14 cellular contexts compared by ENCODE assay signal in genomic region chr17:7555320-7555948, GRCh38. TPM values are rescaled to one million over a fixed set of nuclear protein-coding genes. Genes with fewer than 3 reads are reported as not detected.
A peak's percentile ranks its signal among the peaks of the same experiment; 100 is the strongest.
DNase-seq lines count a peak whose midpoint lies in the region; ATAC-seq, FAIRE-seq and TF ChIP-seq lines count a peak whose summit lies in the region.
"Had no signal": no experiment of that assay in that cellular context is flagged by ENCODE, and none has a peak within 500 bp of the region (broad histone marks: within the 10 kb centered on the region; RNA-seq: fewer than 3 reads in every experiment).

No MANE protein-coding gene starts in this region.

- no peaks in the 10 kb centered on the region for H3K9me3 Mint-ChIP-seq in activated naive CD8-positive, alpha-beta T cell treated with anti-CD3 and anti-CD28 coated beads, Interleukin-2, amount 10 ng/mL, durations not matched to agents 7 days and 5 days
- no peaks in the 10 kb centered on the region for H3K9me3 Mint-ChIP-seq in memory B cell

- no peak for ATAC-seq in activated naive CD8-positive, alpha-beta T cell treated with anti-CD3 and anti-CD28 coated beads, Interleukin-2, amount 10 ng/mL, durations not matched to agents 7 days and 5 days (ENCODE audit: low read depth)
- no peak for ATAC-seq in memory B cell (ENCODE audit: low read depth)
- no peak for ATAC-seq in upper lobe of right lung

- H3K4me3 ChIP-seq in AG10803 (ENCODE audit: low read length) (no peak overlapping the region), upper lobe of right lung (no peak overlapping the region), small intestine (ENCODE audit: low read depth in 1 of 2, low read length in 2 of 2) (no peak overlapping the region)

- H3K27me3 ChIP-seq in upper lobe of right lung: no peaks in the 10 kb centered on the region
- no peaks in the 10 kb centered on the region for H3K27me3 ChIP-seq in small intestine (ENCODE audit: control insufficient read depth in 2 of 2, insufficient read depth in 2 of 2, low read length in 2 of 2)

- no peak overlapping the region for H3K27ac ChIP-seq in upper lobe of right lung
- H3K27ac ChIP-seq in small intestine (ENCODE audit: low read depth in 1 of 2, low read length in 1 of 2): no peak overlapping the region

- WGBS in small intestine, 3 donors: 73 to 87% (median 87%) methylated on average over 10 of the region's 10 CpGs

- FAIRE-seq in small intestine (lab: Jason Lieb, UNC): no peak

- POLR2A ChIA-PET in activated naive CD8-positive, alpha-beta T cell treated with anti-CD3 and anti-CD28 coated beads, Interleukin-2, amount 10 ng/mL, durations not matched to agents 7 days and 5 days (lab: Charles Lee): interaction anchor here (0.6 kb wide), 1 partner anchor 313 kb away, joined by 7 read pairs; the partner anchor contains the start of gene GABARAP

- TF ChIP-seq CTCF in AG10803 (conservative IDR thresholded peaks at IDR 0.05; ENCODE audit: low read length) (peak; percentile 19; the same call in 1 of the 2 replicates), GM12872 (IDR thresholded peaks at IDR 0.05; ENCODE audit: insufficient read depth, low read depth, low read length) (0 out of 3 replicates have a peak, but pooled peaks have one; percentile 21), upper lobe of right lung (IDR thresholded peaks at IDR 0.05) (no peak)

- H3K27me3 Mint-ChIP-seq in activated naive CD8-positive, alpha-beta T cell treated with anti-CD3 and anti-CD28 coated beads, Interleukin-2, amount 10 ng/mL, durations not matched to agents 7 days and 5 days: no peaks in the 10 kb centered on the region
- no peaks in the 10 kb centered on the region for H3K27me3 Mint-ChIP-seq in memory B cell

- H3K4me1 ChIP-seq in upper lobe of right lung (peaks cover 49% of the 10 kb centered on the region), small intestine (ENCODE audit: control insufficient read depth in 2 of 2, insufficient read depth in 1 of 2, low read depth in 1 of 2, low read length in 1 of 2) (peaks cover 2 to 7% of the 10 kb centered on the region in 2 donors)

- DNase-seq in AG10803 (ENCODE audit: low read depth): no peak
- no peak for DNase-seq in activated naive CD8-positive, alpha-beta T cell treated with anti-CD3 and anti-CD28 coated beads, Interleukin-2, amount 10 ng/mL, durations not matched to agents 7 days and 5 days
- DNase-seq in memory B cell (ENCODE audit: low spot score in 2 of 2): no peak
- DNase-seq in stimulated activated CD8-positive, alpha-beta memory T cell treated with anti-CD3 and anti-CD28 coated beads, Interleukin-4, amount 100 ng/mL, for 48 hours: no peak
- DNase-seq in upper lobe of right lung: no peak
- DNase-seq in small intestine: no peak
- DNase-seq in NK-92 (lab: John Stamatoyannopoulos, UW; ENCODE audit: unreplicated experiment): no peak
- DNase-seq: activated CD4-positive, CD25-positive, alpha-beta regulatory T cell treated with anti-CD3 and anti-CD28 coated beads, Interleukin-2, amount 50 U/mL, for 72 hours; activated effector memory CD4-positive, alpha-beta T cell treated with anti-CD3 and anti-CD28 coated beads, Interleukin-2, amount 50 U/mL, for 16 hours; central memory CD4-positive, alpha-beta T cell; erythroblast; NCI-H187 treated with DMSO at 0.1 percent for 48 hours; stimulated activated naive CD4-positive, alpha-beta T cell treated with Interleukin-2 at 50 U/mL for 16 hours had no signal

- no peaks in the 10 kb centered on the region for H3K9me3 ChIP-seq in upper lobe of right lung
- no peaks in the 10 kb centered on the region for H3K9me3 ChIP-seq in small intestine (ENCODE audit: control insufficient read depth, low read depth)

- H3K36me3 Mint-ChIP-seq in activated naive CD8-positive, alpha-beta T cell treated with anti-CD3 and anti-CD28 coated beads, Interleukin-2, amount 10 ng/mL, durations not matched to agents 7 days and 5 days: peaks cover 31% of the 10 kb centered on the region
- H3K36me3 Mint-ChIP-seq in memory B cell: peaks cover 10% of the 10 kb centered on the region

- no peak overlapping the region for H3K4me3 Mint-ChIP-seq in activated naive CD8-positive, alpha-beta T cell treated with anti-CD3 and anti-CD28 coated beads, Interleukin-2, amount 10 ng/mL, durations not matched to agents 7 days and 5 days
- H3K4me3 Mint-ChIP-seq in memory B cell: no peak overlapping the region

- H3K4me1 Mint-ChIP-seq in activated naive CD8-positive, alpha-beta T cell treated with anti-CD3 and anti-CD28 coated beads, Interleukin-2, amount 10 ng/mL, durations not matched to agents 7 days and 5 days: peaks cover 67% of the 10 kb centered on the region
- H3K4me1 Mint-ChIP-seq in memory B cell: peaks cover 54% of the 10 kb centered on the region

- H3K27ac Mint-ChIP-seq in activated naive CD8-positive, alpha-beta T cell treated with anti-CD3 and anti-CD28 coated beads, Interleukin-2, amount 10 ng/mL, durations not matched to agents 7 days and 5 days: peak overlapping the region; percentile 65
- H3K27ac Mint-ChIP-seq in memory B cell: peak overlapping the region; percentile 43

- H3K36me3 ChIP-seq in upper lobe of right lung: no peaks in the 10 kb centered on the region
- no peaks in the 10 kb centered on the region for H3K36me3 ChIP-seq in small intestine (ENCODE audit: control insufficient read depth in 2 of 2, insufficient read depth in 2 of 2, low read length in 2 of 2)

- intact Hi-C loops in upper lobe of right lung (cut with DNase I): no loop called here

RNA-seq across cellular contexts. Expression of gene TNFSF13, which starts 3.1 kb away (rescaled TPM):
- 1 to 10 TPM; 8.2 to 8.4 TPM for total RNA-seq in activated naive CD8-positive, alpha-beta T cell treated with anti-CD3 and anti-CD28 coated beads, Interleukin-2, amount 10 ng/mL, durations not matched to agents 7 days and 5 days
- 101 TPM for total RNA-seq in upper lobe of right lung
- polyA plus RNA-seq in small intestine: 100 to 1,000 TPM in 1 of 3 donors, 10 to 100 TPM in 2; 23.0 to 107 (median 32.7) TPM

RNA-seq across cellular contexts. Expression of gene SENP3, which starts 6.3 kb away (rescaled TPM):
- total RNA-seq in activated naive CD8-positive, alpha-beta T cell treated with anti-CD3 and anti-CD28 coated beads, Interleukin-2, amount 10 ng/mL, durations not matched to agents 7 days and 5 days: 10 to 100 TPM; 43.7 to 50.2 TPM
- total RNA-seq in upper lobe of right lung: 57.6 TPM
- 10 to 100 TPM; 53.1 to 66.7 (median 53.5) TPM for polyA plus RNA-seq in small intestine

RNA-seq across cellular contexts. Expression of gene TNFSF12, which starts 6.6 kb away (rescaled TPM):
- 10 to 100 TPM; 93.0 to 95.7 TPM for total RNA-seq in activated naive CD8-positive, alpha-beta T cell treated with anti-CD3 and anti-CD28 coated beads, Interleukin-2, amount 10 ng/mL, durations not matched to agents 7 days and 5 days
- 75.7 TPM for total RNA-seq in upper lobe of right lung
- polyA plus RNA-seq in small intestine: 10 to 100 TPM in 2 of 3 donors, 1 to 10 TPM in 1; 8.1 to 23.9 (median 20.3) TPM

RNA-seq across cellular contexts. Expression of gene CD68, which starts 24.0 kb away (rescaled TPM):
- total RNA-seq in activated naive CD8-positive, alpha-beta T cell treated with anti-CD3 and anti-CD28 coated beads, Interleukin-2, amount 10 ng/mL, durations not matched to agents 7 days and 5 days: 10 to 100 TPM; 32.5 to 33.9 TPM
- total RNA-seq in upper lobe of right lung: 398 TPM
- polyA plus RNA-seq in small intestine: 100 to 1,000 TPM in 2 of 3 donors, 10 to 100 TPM in 1; 60.2 to 201 (median 142) TPM

RNA-seq across cellular contexts. Expression of gene MPDU1, which starts 28.2 kb away (rescaled TPM):
- total RNA-seq in activated naive CD8-positive, alpha-beta T cell treated with anti-CD3 and anti-CD28 coated beads, Interleukin-2, amount 10 ng/mL, durations not matched to agents 7 days and 5 days: 10 to 100 TPM; 50.2 TPM
- 58.2 TPM for total RNA-seq in upper lobe of right lung
- polyA plus RNA-seq in small intestine: 100 to 1,000 TPM in 1 of 3 donors, 10 to 100 TPM in 2; 69.7 to 126 (median 74.9) TPM

Comparison
In these comparisons a context has a peak if more than half of its experiments do, and no peak if none do; other contexts are left out.
1. RNA of gene TNFSF13, which starts 3.1 kb away (total RNA-seq): 101 TPM in upper lobe of right lung (single experiment); 8.2 to 8.4 TPM in activated naive CD8-positive, alpha-beta T cell treated with anti-CD3 and anti-CD28 coated beads, Interleukin-2, amount 10 ng/mL, durations not matched to agents 7 days and 5 days; every median in the first group is over 10 times any median in the second.